Comparison of ENCODE assay signal across 16 cellular contexts in genomic region chr5:124034301-124034700, GRCh38.
"Had no signal": no experiment of that assay in that cellular context is flagged by ENCODE, and none has a peak within 500 bp of the region (broad histone marks: within the 10 kb centered on the region; RNA-seq: fewer than 3 reads in every experiment).

No MANE protein-coding gene starts in this region.

- H3K4me3 ChIP-seq: gastrocnemius medialis, pancreas, transverse colon, vagina had no signal

- H3K36me3 Mint-ChIP-seq: activated CD4-positive, alpha-beta memory T cell treated with anti-CD3 and anti-CD28 coated beads for 36 hours; activated CD8-positive, alpha-beta memory T cell treated with anti-CD3 and anti-CD28 coated beads, Interleukin-2, amount 10 ng/mL, durations not matched to agents 7 days and 5 days; activated naive CD4-positive, alpha-beta T cell treated with anti-CD3 and anti-CD28 coated beads, Interleukin-2, amount 10 ng/mL, durations not matched to agents 7 days and 5 days; naive thymus-derived CD4-positive, alpha-beta T cell had no signal

- H3K27ac Mint-ChIP-seq: activated CD4-positive, alpha-beta memory T cell treated with anti-CD3 and anti-CD28 coated beads for 36 hours; activated CD8-positive, alpha-beta memory T cell treated with anti-CD3 and anti-CD28 coated beads, Interleukin-2, amount 10 ng/mL, durations not matched to agents 7 days and 5 days; activated naive CD4-positive, alpha-beta T cell treated with anti-CD3 and anti-CD28 coated beads, Interleukin-2, amount 10 ng/mL, durations not matched to agents 7 days and 5 days; activated T-helper 2 cell treated with anti-CD3 and anti-CD28 coated beads, Interferon-gamma antibody, Interleukin-2, Interleukin-4, amounts not matched to agents 10 μg/mL and 5 μg/mL and 100 μg/mL, durations not matched to agents 14 hours and 24 hours and 36 hours; endodermal cell; naive thymus-derived CD4-positive, alpha-beta T cell; T-helper 2 cell treated with Interferon-gamma antibody and Interleukin-4, amounts not matched to agents 5 μg/mL and 100 μg/mL, for 36 hours had no signal

- H3K4me1 Mint-ChIP-seq: activated CD8-positive, alpha-beta memory T cell treated with anti-CD3 and anti-CD28 coated beads, Interleukin-2, amount 10 ng/mL, durations not matched to agents 7 days and 5 days; activated naive CD4-positive, alpha-beta T cell treated with anti-CD3 and anti-CD28 coated beads, Interleukin-2, amount 10 ng/mL, durations not matched to agents 7 days and 5 days; endodermal cell; naive thymus-derived CD4-positive, alpha-beta T cell had no signal

- H3K27ac ChIP-seq: gastrocnemius medialis, pancreas, transverse colon, vagina had no signal

- H3K36me3 ChIP-seq: gastrocnemius medialis, pancreas, transverse colon, vagina had no signal

- ATAC-seq: activated CD8-positive, alpha-beta memory T cell treated with anti-CD3 and anti-CD28 coated beads, Interleukin-2, amount 10 ng/mL, durations not matched to agents 7 days and 5 days; gastrocnemius medialis; naive thymus-derived CD4-positive, alpha-beta T cell had no signal

- H3K9me3 ChIP-seq: gastrocnemius medialis, pancreas, transverse colon, vagina had no signal

- H3K27me3 Mint-ChIP-seq: activated CD4-positive, alpha-beta memory T cell treated with anti-CD3 and anti-CD28 coated beads for 36 hours; activated CD8-positive, alpha-beta memory T cell treated with anti-CD3 and anti-CD28 coated beads, Interleukin-2, amount 10 ng/mL, durations not matched to agents 7 days and 5 days; activated naive CD4-positive, alpha-beta T cell treated with anti-CD3 and anti-CD28 coated beads, Interleukin-2, amount 10 ng/mL, durations not matched to agents 7 days and 5 days; naive thymus-derived CD4-positive, alpha-beta T cell had no signal

- H3K4me3 Mint-ChIP-seq: activated CD4-positive, alpha-beta memory T cell treated with anti-CD3 and anti-CD28 coated beads for 36 hours; activated CD8-positive, alpha-beta memory T cell treated with anti-CD3 and anti-CD28 coated beads, Interleukin-2, amount 10 ng/mL, durations not matched to agents 7 days and 5 days; activated naive CD4-positive, alpha-beta T cell treated with anti-CD3 and anti-CD28 coated beads, Interleukin-2, amount 10 ng/mL, durations not matched to agents 7 days and 5 days; endodermal cell; naive thymus-derived CD4-positive, alpha-beta T cell; T-helper 2 cell treated with Interferon-gamma antibody and Interleukin-4, amounts not matched to agents 5 μg/mL and 100 μg/mL, for 36 hours had no signal

- H3K4me1 ChIP-seq: gastrocnemius medialis, vagina had no signal

- DNase-seq: activated CD4-positive, alpha-beta memory T cell treated with anti-CD3 and anti-CD28 coated beads for 36 hours; activated CD8-positive, alpha-beta memory T cell treated with anti-CD3 and anti-CD28 coated beads, Interleukin-2, amount 10 ng/mL, durations not matched to agents 7 days and 5 days; activated naive CD4-positive, alpha-beta T cell treated with anti-CD3 and anti-CD28 coated beads, Interleukin-2, amount 10 ng/mL, durations not matched to agents 7 days and 5 days; activated T-cell treated with anti-CD3 and anti-CD28 coated beads, Interleukin-2, amount 50 U/mL, for 1 hour; dermis blood vessel endothelial cell; endodermal cell; gastrocnemius medialis; islet precursor cell; naive thymus-derived CD4-positive, alpha-beta T cell; pancreas; stimulated activated CD4-positive, alpha-beta T cell treated with anti-CD3 and anti-CD28 coated beads, Interleukin-12 subunit alpha, Interleukin-12 subunit beta, amount 100 ng/mL, for 4 hours; stimulated activated CD4-positive, alpha-beta T cell treated with anti-CD3 and anti-CD28 coated beads, Interleukin-2, amount 100 ng/mL, for 24 hours; transverse colon had no signal

- H3K27me3 ChIP-seq: gastrocnemius medialis, pancreas, transverse colon, vagina had no signal

- H3K9me3 Mint-ChIP-seq: activated CD4-positive, alpha-beta memory T cell treated with anti-CD3 and anti-CD28 coated beads for 36 hours; activated naive CD4-positive, alpha-beta T cell treated with anti-CD3 and anti-CD28 coated beads, Interleukin-2, amount 10 ng/mL, durations not matched to agents 7 days and 5 days; activated T-helper 2 cell treated with anti-CD3 and anti-CD28 coated beads, Interferon-gamma antibody, Interleukin-2, Interleukin-4, amounts not matched to agents 10 μg/mL and 5 μg/mL and 100 μg/mL, durations not matched to agents 14 hours and 24 hours and 36 hours; endodermal cell; T-helper 2 cell treated with Interferon-gamma antibody and Interleukin-4, amounts not matched to agents 5 μg/mL and 100 μg/mL, for 36 hours had no signal
